Comparison of ENCODE assay signal across 15 cellular contexts in genomic region chr1:209688746-209689234, GRCh38. TPM values are rescaled to one million over a fixed set of nuclear protein-coding genes. Genes with fewer than 3 reads are reported as not detected.
DNase-seq lines count a peak whose midpoint lies in the region; ATAC-seq, FAIRE-seq and TF ChIP-seq lines count a peak whose summit lies in the region.
"Had no signal": no experiment of that assay in that cellular context is flagged by ENCODE, and none has a peak within 500 bp of the region (broad histone marks: within the 10 kb centered on the region; RNA-seq: fewer than 3 reads in every experiment).

No MANE protein-coding gene starts in this region.

- no peak overlapping the region for H3K27ac Mint-ChIP-seq in T-cell

- ATAC-seq in Right ventricle myocardium superior (ENCODE audit: poor library complexity) (peak; percentile 50), heart left ventricle (peak; percentile 43 to 70 (median 59)), T-cell (replicated peaks in 1 of 4) (no peak)

- WGBS in heart left ventricle, 4 donors = 40 to 68% (median 62%) methylated on average over 1 of the region's 1 CpG

- H3K9me3 ChIP-seq in right atrium auricular region = no peaks in the 10 kb centered on the region
- no peaks in the 10 kb centered on the region for H3K9me3 ChIP-seq in heart left ventricle
- H3K9me3 ChIP-seq: ascending aorta had no signal

- H3K4me3 Mint-ChIP-seq in T-cell = no peak overlapping the region

- H3K27ac ChIP-seq in right atrium auricular region (peak overlapping the region in 1 of 2 donors; percentile 47), heart left ventricle (peak overlapping the region in 2 of 12 donors; percentile 5)
- H3K27ac ChIP-seq: ascending aorta, parathyroid adenoma had no signal

- no peaks in the 10 kb centered on the region for H3K27me3 ChIP-seq in right atrium auricular region
- no peaks in the 10 kb centered on the region for H3K27me3 ChIP-seq in heart left ventricle
- H3K27me3 ChIP-seq: ascending aorta had no signal

- intact Hi-C loops in Right ventricle myocardium superior (cut with DNase I) (loop anchor here (5.0 kb wide), 1 partner anchor 56 kb away; no protein-coding TSS in a partner anchor), heart left ventricle (cut with DNase I) (loop anchor here in 2 of 10 donors (5.0 kb wide), 2 partner anchors 41 to 46 kb away; no protein-coding TSS in a partner anchor)

- TF ChIP-seq POLR2A in heart left ventricle (IDR thresholded peaks at IDR 0.05) = no peak

- FAIRE-seq in GM19239 (lab: Jason Lieb, UNC) = no peak
- FAIRE-seq: GM12892 had no signal

- H3K4me3 ChIP-seq in right atrium auricular region (no peak overlapping the region), heart left ventricle (no peak overlapping the region)
- H3K4me3 ChIP-seq: ascending aorta had no signal

- no peaks in the 10 kb centered on the region for H3K27me3 Mint-ChIP-seq in T-cell

- DNase-seq in Right ventricle myocardium superior = no peak
- no peak for DNase-seq in right atrium auricular region (ENCODE audit: low spot score)
- DNase-seq in SW480 (ENCODE audit: low spot score) = peak; percentile 59
- peak in 1 of 5 donors; percentile 26 for DNase-seq in heart left ventricle
- DNase-seq in T-cell = no peak
- DNase-seq in NCI-H82 (lab: John Stamatoyannopoulos, UW) = no peak
- DNase-seq in occipital lobe (lab: John Stamatoyannopoulos, UW) = no peak
- DNase-seq in GM19239 (ENCODE audit: insufficient read length, low spot score) = no peak
- DNase-seq: activated CD4-positive, alpha-beta T cell treated with anti-CD3 and anti-CD28 coated beads for 4 hours; DMS79; stimulated activated CD8-positive, alpha-beta memory T cell treated with anti-CD3 and anti-CD28 coated beads, Interleukin-4, amount 100 ng/mL, for 48 hours; trophoblast cell had no signal

- CTCF ChIA-PET in T-cell (lab: Charles Lee) = interaction anchor here (0.6 to 0.7 kb wide), 2 partner anchors 45 to 112 kb away, joined by 3 read pairs; no protein-coding TSS in a partner anchor

- H3K36me3 ChIP-seq in right atrium auricular region (no peaks in the 10 kb centered on the region), heart left ventricle (no peaks in the 10 kb centered on the region)
- H3K36me3 ChIP-seq: ascending aorta had no signal

- no peaks in the 10 kb centered on the region for H3K9me3 Mint-ChIP-seq in T-cell

- TF ChIP-seq CTCF in right atrium auricular region (IDR thresholded peaks at IDR 0.05) (no peak), heart left ventricle (IDR thresholded peaks at IDR 0.05) (no peak)

- H3K36me3 Mint-ChIP-seq in T-cell = no peaks in the 10 kb centered on the region

- POLR2A ChIA-PET in T-cell (lab: Charles Lee) = no interaction called here

- H3K4me1 ChIP-seq in right atrium auricular region (peaks cover 0 to 42% of the 10 kb centered on the region in 2 donors), heart left ventricle (peaks cover 0 to 63% (median 32%) of the 10 kb centered on the region in 12 donors)
- H3K4me1 ChIP-seq: ascending aorta, parathyroid adenoma had no signal

- peaks cover 49 to 63% (median 49%) of the 10 kb centered on the region in 3 donors for H3K4me1 Mint-ChIP-seq in T-cell

RNA-seq across cellular contexts. Expression of gene G0S2, which starts 13.6 kb away (rescaled TPM):
- 453 TPM for total RNA-seq in Right ventricle myocardium superior
- total RNA-seq in right atrium auricular region = 100 to 1,000 TPM; 212 to 299 TPM
- 100 to 1,000 TPM in 8 of 9 donors, 10 to 100 TPM in 1; 92.0 to 600 (median 212) TPM for total RNA-seq in heart left ventricle
- polyA plus RNA-seq in heart left ventricle = 100 to 1,000 TPM in 1 of 2 donors, 10 to 100 TPM in 1; 87.6 to 218 TPM
- under 1 TPM in 3 of 5 donors, not detected in 2; 0.32 to 0.60 (median 0.59) TPM for total RNA-seq in T-cell
- 2.3 TPM for total RNA-seq in occipital lobe

RNA-seq across cellular contexts. Expression of gene HSD11B1, which starts 15.9 kb away (rescaled TPM):
- total RNA-seq in Right ventricle myocardium superior (4.6 TPM), right atrium auricular region (10 to 100 TPM in 1 of 2 donors, 1 to 10 TPM in 1; 3.7 to 17.2 TPM), heart left ventricle (10 to 100 TPM in 2 of 9 donors, 1 to 10 TPM in 7; 1.7 to 36.1 (median 3.6) TPM), T-cell (1 to 10 TPM in 1 of 5 donors, under 1 TPM in 1, not detected in 3; 0.41 to 1.1 TPM), occipital lobe (not detected)
- polyA plus RNA-seq in heart left ventricle = 1 to 10 TPM; 1.2 to 3.6 TPM

RNA-seq across cellular contexts. Expression of gene LAMB3, which starts 36.6 kb away (rescaled TPM):
- total RNA-seq in Right ventricle myocardium superior = 5.0 TPM
- total RNA-seq in right atrium auricular region = 10 to 100 TPM in 1 of 2 donors, 1 to 10 TPM in 1; 4.7 to 11.1 TPM
- 1 to 10 TPM in 8 of 9 donors, under 1 TPM in 1; 0.83 to 7.4 (median 3.6) TPM for total RNA-seq in heart left ventricle
- polyA plus RNA-seq in heart left ventricle = 1 to 10 TPM; 1.8 to 5.3 TPM
- total RNA-seq in T-cell = 1 to 10 TPM in 1 of 5 donors, under 1 TPM in 4; 0.25 to 1.2 (median 0.56) TPM
- total RNA-seq in occipital lobe = 1.7 TPM

Comparison
In these comparisons a context has a peak if more than half of its experiments do, and no peak if none do; other contexts are left out.
1. ATAC-seq: peak in Right ventricle myocardium superior (single experiment) and heart left ventricle (4 of 4); none in T-cell (0 of 4).
2. RNA of gene G0S2, which starts 13.6 kb away (total RNA-seq): 453 TPM in Right ventricle myocardium superior (single experiment), 212 to 299 TPM in right atrium auricular region and 92.0 to 600 TPM in heart left ventricle; 2.3 TPM in occipital lobe (single experiment) and 0.32 to 0.60 TPM in T-cell; every median in the first group is over 10 times any median in the second.